In the genomic region with DNA sequence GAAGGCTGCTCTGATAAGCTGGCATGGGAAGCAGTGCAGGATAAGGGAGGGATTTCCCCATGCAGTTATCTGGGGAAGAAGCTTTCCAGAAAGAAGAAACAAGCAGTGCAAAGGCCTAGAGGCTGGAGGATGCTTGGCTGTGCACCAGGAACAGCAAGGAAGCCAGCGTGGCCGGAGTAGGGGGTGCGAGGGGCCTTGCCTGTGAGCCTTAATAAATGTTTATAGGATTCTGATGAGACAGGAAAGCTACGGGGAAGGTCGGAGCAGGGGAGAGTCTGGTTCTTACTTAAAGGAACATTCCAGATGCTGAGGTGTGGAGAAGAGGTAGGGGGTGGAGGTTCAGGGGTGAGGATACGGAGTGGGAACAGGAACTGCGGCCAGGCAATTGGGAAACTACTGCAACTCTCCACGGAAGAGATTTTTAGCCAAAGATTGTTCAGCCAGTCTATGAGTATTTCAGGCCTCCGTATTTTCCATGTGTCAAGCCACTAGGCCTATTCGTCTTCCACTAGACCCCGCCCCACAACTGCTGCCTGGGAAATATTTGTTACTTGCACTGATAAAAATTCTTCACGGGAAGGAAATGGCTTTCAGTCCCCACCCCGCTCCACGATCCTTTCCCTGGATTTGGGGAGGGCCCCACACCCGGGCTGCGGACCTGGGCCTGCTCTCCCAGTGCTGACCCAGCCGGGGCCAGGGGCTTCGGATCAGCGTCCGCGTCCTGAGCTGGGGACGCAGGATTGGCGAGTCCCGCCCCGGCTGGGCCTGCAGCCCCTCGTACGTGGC, we compare ENCODE assay signal across 8 cellular contexts. TPM values are rescaled to one million over a fixed set of nuclear protein-coding genes. Genes with fewer than 3 reads are reported as not detected.
DNase-seq lines count a peak whose midpoint lies in the region; ATAC-seq and TF ChIP-seq lines count a peak whose summit lies in the region.

No MANE protein-coding gene starts in this region.

- ATAC-seq in HCT116, result peak; percentile 65
- ATAC-seq in activated CD8-positive, alpha-beta memory T cell treated with anti-CD3 and anti-CD28 coated beads, Interleukin-2, amount 10 ng/mL, durations not matched to agents 7 days and 5 days, result peak; percentile 26
- peak; percentile 33 for ATAC-seq in stimulated activated naive CD8-positive, alpha-beta T cell treated with anti-CD3 and anti-CD28 coated beads, Interleukin-15, amount 100 ng/mL, for 72 hours

- H3K9me3 Mint-ChIP-seq in activated CD8-positive, alpha-beta memory T cell treated with anti-CD3 and anti-CD28 coated beads, Interleukin-2, amount 10 ng/mL, durations not matched to agents 7 days and 5 days (ENCODE audit: low read depth), result no peaks in the 10 kb centered on the region
- H3K9me3 Mint-ChIP-seq in stimulated activated naive CD8-positive, alpha-beta T cell treated with anti-CD3 and anti-CD28 coated beads, Interleukin-15, amount 100 ng/mL, for 72 hours, result peaks cover 0 to 4% of the 10 kb centered on the region in 2 donors

- peak overlapping the region; percentile 88 for H3K9ac ChIP-seq in HCT116 (ENCODE audit: low read length)
- H3K9ac ChIP-seq in mucosa of stomach (ENCODE audit: low read length), result peak overlapping the region; percentile 85

- peak overlapping the region; percentile 67 for H3K27ac ChIP-seq in HCT116 (ENCODE audit: low read depth, low read length)

- H3K27me3 ChIP-seq in HCT116 (ENCODE audit: insufficient read depth, low read length) (no peaks in the 10 kb centered on the region), mucosa of stomach (ENCODE audit: control insufficient read depth, insufficient read depth, low read length) (no peaks in the 10 kb centered on the region)

- H3K4me3 ChIP-seq in HCT116 (replicated peaks in 1 of 2; ENCODE audit: low read depth in 1 of 2, low read length in 2 of 2), result peak overlapping the region; percentile 76 to 81
- H3K4me3 ChIP-seq in NB4 (ENCODE audit: low read depth, low read length), result peak overlapping the region; percentile 93
- H3K4me3 ChIP-seq in mucosa of stomach (ENCODE audit: low read length), result peak overlapping the region; percentile 88

- CTCF ChIA-PET in HCT116 (lab: Charles Lee), result no interaction called here
- CTCF ChIA-PET in activated CD8-positive, alpha-beta memory T cell treated with anti-CD3 and anti-CD28 coated beads, Interleukin-2, amount 10 ng/mL, durations not matched to agents 7 days and 5 days (lab: Charles Lee), result interaction anchor here (0.6 to 1.4 kb wide), 5 partner anchors 40 to 82 kb away, joined by 3 to 4 read pairs (median 3); partner anchors contain the start of gene CEBPZOS

- TF ChIP-seq POLR2A in HCT116 (IDR thresholded peaks at IDR 0.05; ENCODE audit: borderline replicate concordance, extremely low read depth, insufficient read depth, insufficient read length) (no peak), NB4 (IDR thresholded peaks at IDR 0.05; ENCODE audit: extremely low read depth, insufficient read length) (no peak), erythroblast (IDR thresholded peaks at IDR 0.05; ENCODE audit: low read length) (no peak)

- peaks cover 10 to 18% of the 10 kb centered on the region in 2 experiments for H3K4me1 ChIP-seq in HCT116 (ENCODE audit: control insufficient read depth in 1 of 2, insufficient read depth in 2 of 2, low read length in 2 of 2)
- H3K4me1 ChIP-seq in mucosa of stomach (ENCODE audit: control insufficient read depth, insufficient read depth, low read length), result peaks cover 13% of the 10 kb centered on the region

- RAD21 ChIA-PET in HCT116 (lab: Charles Lee; ENCODE audit: low non-redundant PET in 1 of 2, low total read pairs in 2 of 2, uncharacterized antibody in 2 of 2, unreplicated experiment in 2 of 2), result interaction anchor here in 1 of 2 experiments (0.7 kb wide), 1 partner anchor 498 kb away, joined by 3 read pairs; no protein-coding TSS in a partner anchor

- H2AFZ ChIP-seq in HCT116 (ENCODE audit: low read depth, low read length, poor library complexity, severe bottlenecking), result peak overlapping the region; percentile 36

- no TSS peak for BruUV-seq in HCT116 (replicated peaks; lab: Mats Ljungman, UMichigan)

- no peaks in the 10 kb centered on the region for H4K20me1 ChIP-seq in HCT116 (ENCODE audit: insufficient read depth)

- no peaks in the 10 kb centered on the region for H3K27me3 Mint-ChIP-seq in activated CD8-positive, alpha-beta memory T cell treated with anti-CD3 and anti-CD28 coated beads, Interleukin-2, amount 10 ng/mL, durations not matched to agents 7 days and 5 days
- no peaks in the 10 kb centered on the region for H3K27me3 Mint-ChIP-seq in stimulated activated naive CD8-positive, alpha-beta T cell treated with anti-CD3 and anti-CD28 coated beads, Interleukin-15, amount 100 ng/mL, for 72 hours

- H3K36me3 Mint-ChIP-seq in activated CD8-positive, alpha-beta memory T cell treated with anti-CD3 and anti-CD28 coated beads, Interleukin-2, amount 10 ng/mL, durations not matched to agents 7 days and 5 days, result peaks cover 48% of the 10 kb centered on the region

- H3K9me2 ChIP-seq in HCT116 (ENCODE audit: insufficient read depth), result no peaks in the 10 kb centered on the region

- H3K79me2 ChIP-seq in HCT116 (ENCODE audit: insufficient read depth, low read length), result peaks cover 44% of the 10 kb centered on the region

- H3K9me3 ChIP-seq in HCT116 (ENCODE audit: control insufficient read depth in 1 of 2, insufficient read depth in 1 of 2, low read depth in 1 of 2, low read length in 2 of 2), result no peaks in the 10 kb centered on the region
- H3K9me3 ChIP-seq in mucosa of stomach (ENCODE audit: control insufficient read depth, low read length), result no peaks in the 10 kb centered on the region

- no peak for TF ChIP-seq CTCF in HCT116 (IDR thresholded peaks at IDR 0.05 in 2 of 3, conservative IDR thresholded peaks at IDR 0.05 in 1 of 3; ENCODE audit: borderline replicate concordance in 1 of 3, insufficient read depth in 1 of 3, low read depth in 2 of 3, low read length in 2 of 3)
- TF ChIP-seq CTCF in NB4 (IDR thresholded peaks at IDR 0.05; ENCODE audit: low read depth, low read length), result no peak

- no peak for TF ChIP-seq RAD21 in HCT116 (IDR thresholded peaks at IDR 0.05; ENCODE audit: low read depth)

- peak overlapping the region; percentile 98 for H3K4me3 Mint-ChIP-seq in activated CD8-positive, alpha-beta memory T cell treated with anti-CD3 and anti-CD28 coated beads, Interleukin-2, amount 10 ng/mL, durations not matched to agents 7 days and 5 days
- peak overlapping the region; percentile 92 to 98 for H3K4me3 Mint-ChIP-seq in stimulated activated naive CD8-positive, alpha-beta T cell treated with anti-CD3 and anti-CD28 coated beads, Interleukin-15, amount 100 ng/mL, for 72 hours

- POLR2A ChIA-PET in HCT116 (lab: Charles Lee), result no interaction called here

- H3K4me1 Mint-ChIP-seq in activated CD8-positive, alpha-beta memory T cell treated with anti-CD3 and anti-CD28 coated beads, Interleukin-2, amount 10 ng/mL, durations not matched to agents 7 days and 5 days, result peaks cover 51% of the 10 kb centered on the region
- peaks cover 56% of the 10 kb centered on the region for H3K4me1 Mint-ChIP-seq in stimulated activated naive CD8-positive, alpha-beta T cell treated with anti-CD3 and anti-CD28 coated beads, Interleukin-15, amount 100 ng/mL, for 72 hours

- H3K27ac Mint-ChIP-seq in activated CD8-positive, alpha-beta memory T cell treated with anti-CD3 and anti-CD28 coated beads, Interleukin-2, amount 10 ng/mL, durations not matched to agents 7 days and 5 days, result peak overlapping the region; percentile 98
- peak overlapping the region; percentile 98 to 99 for H3K27ac Mint-ChIP-seq in stimulated activated naive CD8-positive, alpha-beta T cell treated with anti-CD3 and anti-CD28 coated beads, Interleukin-15, amount 100 ng/mL, for 72 hours

- DNase-seq in NCI-H2081 (lab: John Stamatoyannopoulos, UW) (peak; percentile 32 to 57), NCI-H2081 treated with DMSO at 0.1 percent for 48 hours (lab: John Stamatoyannopoulos, UW) (no peak), HCT116 (ENCODE audit: low read depth, low spot score) (peak; percentile 7), NB4 (ENCODE audit: low read depth) (peak; percentile 58), erythroblast (lab: John Stamatoyannopoulos, UW) (peak; percentile 67 to 68)
- DNase-seq in activated CD8-positive, alpha-beta memory T cell treated with anti-CD3 and anti-CD28 coated beads, Interleukin-2, amount 10 ng/mL, durations not matched to agents 7 days and 5 days, result peak; percentile 61
- peak; percentile 23 to 41 for DNase-seq in stimulated activated naive CD8-positive, alpha-beta T cell treated with anti-CD3 and anti-CD28 coated beads, Interleukin-15, amount 100 ng/mL, for 72 hours

- H3K4me2 ChIP-seq in HCT116 (ENCODE audit: low read length), result peak overlapping the region; percentile 84

- intact Hi-C loops in HCT116 (cut with micrococcal nuclease), result no loop called here

- H3K36me3 ChIP-seq in HCT116 (ENCODE audit: control insufficient read depth in 1 of 2, insufficient read depth in 2 of 2, low read length in 2 of 2) (no peaks in the 10 kb centered on the region), mucosa of stomach (ENCODE audit: control insufficient read depth, insufficient read depth, low read length) (peaks cover 5% of the 10 kb centered on the region)

TF ChIP-seq in HCT116, 20 proteins besides CTCF, POLR2A, EP300 and RAD21:
- peak; percentile 93 for TF ChIP-seq ZFX (IDR thresholded peaks at IDR 0.05)
- no peak for TF ChIP-seq EZH2phosphoT487 (IDR thresholded peaks at IDR 0.05; ENCODE audit: borderline replicate concordance)

RNA-seq across cellular contexts. Expression of gene EIF2AK2, which starts 0.5 kb away (rescaled TPM):
- 40.7 TPM for total RNA-seq in HCT116 (2021; ENCODE audit: unreplicated experiment)
- polyA plus RNA-seq in HCT116 (2012), result 4.8 and 7.2 TPM in 2 replicates
- 100 to 1,000 TPM; 115 to 175 TPM for total RNA-seq in activated CD8-positive, alpha-beta memory T cell treated with anti-CD3 and anti-CD28 coated beads, Interleukin-2, amount 10 ng/mL, durations not matched to agents 7 days and 5 days

RNA-seq across cellular contexts. Expression of gene SULT6B1, which starts 32.2 kb away (rescaled TPM):
- not detected for total RNA-seq in HCT116 (2021; ENCODE audit: unreplicated experiment)
- polyA plus RNA-seq in HCT116 (2012), result not detected in 2 replicates
- not detected for total RNA-seq in activated CD8-positive, alpha-beta memory T cell treated with anti-CD3 and anti-CD28 coated beads, Interleukin-2, amount 10 ng/mL, durations not matched to agents 7 days and 5 days

RNA-seq across cellular contexts. Expression of gene CEBPZOS, which starts 40.0 kb away (rescaled TPM):
- 46.8 TPM for total RNA-seq in HCT116 (2021; ENCODE audit: unreplicated experiment)
- polyA plus RNA-seq in HCT116 (2012), result 21.6 and 37.0 TPM in 2 replicates
- 10 to 100 TPM; 35.6 to 37.9 TPM for total RNA-seq in activated CD8-positive, alpha-beta memory T cell treated with anti-CD3 and anti-CD28 coated beads, Interleukin-2, amount 10 ng/mL, durations not matched to agents 7 days and 5 days
